Comparison of ENCODE assay signal across 8 cellular contexts in the genomic region with DNA sequence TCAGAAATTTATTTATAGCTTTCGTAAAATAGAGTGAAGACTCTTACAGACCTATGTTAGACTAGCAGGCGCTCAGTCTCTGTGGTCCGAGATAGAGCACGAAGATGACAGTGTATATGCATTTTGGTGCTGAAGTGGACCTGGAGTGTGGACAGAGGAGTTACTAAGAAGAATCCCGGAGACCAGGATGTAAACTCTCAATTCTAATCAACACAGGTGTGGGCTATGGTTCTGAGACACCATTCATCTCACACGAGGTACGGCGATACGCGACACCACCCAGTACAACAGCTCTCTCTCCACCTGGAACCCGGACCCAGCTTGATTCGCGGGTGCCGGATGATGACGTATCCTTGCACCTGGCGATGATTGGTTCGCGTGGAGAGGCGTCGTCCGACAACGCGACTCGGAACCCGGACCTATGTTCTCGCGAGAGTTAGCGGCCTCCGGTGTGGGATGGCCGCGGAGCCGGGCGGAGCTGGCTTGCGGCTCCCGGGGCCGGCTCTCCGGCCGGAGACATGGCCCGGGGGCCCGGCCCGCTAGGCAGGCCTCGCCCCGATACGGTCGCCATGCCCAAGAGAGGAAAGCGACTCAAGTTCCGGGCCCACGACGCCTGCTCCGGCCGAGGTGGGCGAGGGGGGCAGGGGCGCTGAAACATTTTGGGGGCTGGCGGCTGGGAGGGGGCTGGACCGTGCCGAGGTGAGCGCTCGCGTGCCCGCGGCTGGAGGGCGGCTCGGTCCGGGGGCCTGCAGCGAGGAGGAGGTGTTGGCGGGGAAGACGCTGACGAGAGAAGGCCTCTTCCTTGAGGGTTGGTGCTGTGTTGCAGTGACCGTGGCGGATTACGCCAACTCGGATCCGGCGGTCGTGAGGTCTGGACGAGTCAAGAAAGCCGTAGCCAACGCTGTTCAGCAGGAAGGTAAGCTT. TPM values are rescaled to one million over a fixed set of nuclear protein-coding genes. Genes with fewer than 3 reads are reported as not detected.
DNase-seq lines count a peak whose midpoint lies in the region; ATAC-seq and TF ChIP-seq lines count a peak whose summit lies in the region.

A gene with protein sequence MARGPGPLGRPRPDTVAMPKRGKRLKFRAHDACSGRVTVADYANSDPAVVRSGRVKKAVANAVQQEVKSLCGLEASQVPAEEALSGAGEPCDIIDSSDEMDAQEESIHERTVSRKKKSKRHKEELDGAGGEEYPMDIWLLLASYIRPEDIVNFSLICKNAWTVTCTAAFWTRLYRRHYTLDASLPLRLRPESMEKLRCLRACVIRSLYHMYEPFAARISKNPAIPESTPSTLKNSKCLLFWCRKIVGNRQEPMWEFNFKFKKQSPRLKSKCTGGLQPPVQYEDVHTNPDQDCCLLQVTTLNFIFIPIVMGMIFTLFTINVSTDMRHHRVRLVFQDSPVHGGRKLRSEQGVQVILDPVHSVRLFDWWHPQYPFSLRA (plus strand): TSS at position 427 of the 924 bp plus-strand sequence. CDS start 92 bp downstream, at position 519.

- TF ChIP-seq CTCF in astrocyte of the cerebellum (IDR thresholded peaks at IDR 0.05; ENCODE audit: low read depth, low read length, missing control alignments): no peak

- intact Hi-C loops in aorta (cut with DNase I): loop anchor here (5.0 kb wide), 2 partner anchors 40 to 80 kb away; a partner anchor contains a TSS

- H3K27me3 ChIP-seq in rectal smooth muscle tissue (ENCODE audit: control insufficient read depth, insufficient read depth, low read length): no peaks in the 10 kb centered on the region
- H3K27me3 ChIP-seq in aorta (ENCODE audit: control insufficient read depth in 1 of 2, insufficient read depth in 2 of 2, low read length in 1 of 2): no peaks in the 10 kb centered on the region

- peak within 1 kb of the TSS; percentile 95 for H3K9ac ChIP-seq in rectal smooth muscle tissue (ENCODE audit: low read length)

- in situ Hi-C loops in astrocyte of the cerebellum (cut with HindIII; ENCODE audit: low sequenced_read_pairs): no loop called here

- H3K36me3 ChIP-seq in rectal smooth muscle tissue (ENCODE audit: control insufficient read depth, insufficient read depth, low read length) (peaks cover 2% of the 10 kb centered on the region), aorta (ENCODE audit: control insufficient read depth in 1 of 2, insufficient read depth in 2 of 2, low read length in 1 of 2) (no peaks in the 10 kb centered on the region)

- peak; percentile 93 for ATAC-seq in GM18505 (IDR thresholded peaks at IDR 0.05; ENCODE audit: unreplicated experiment)
- ATAC-seq in HG02973 (IDR thresholded peaks at IDR 0.05; ENCODE audit: unreplicated experiment): peak; percentile 95
- peak; percentile 100 for ATAC-seq in aorta (ENCODE audit: low FRiP score)

- 0% methylated on average over 71 to 78 of the region's 78 CpGs for WGBS in aorta, 2 donors

- TF ChIP-seq POLR2A in GM18505 (IDR thresholded peaks at IDR 0.05; ENCODE audit: borderline replicate concordance, extremely low read depth, insufficient read depth, insufficient read length): peak; percentile 96

- H3K4me3 ChIP-seq in astrocyte of the cerebellum (ENCODE audit: low read depth, low read length): peak within 1 kb of the TSS; percentile 84
- peak within 1 kb of the TSS; percentile 89 for H3K4me3 ChIP-seq in rectal smooth muscle tissue (ENCODE audit: low read length)
- peak within 1 kb of the TSS; percentile 91 to 94 for H3K4me3 ChIP-seq in aorta (ENCODE audit: low read length in 2 of 2)

- H3K4me1 ChIP-seq in rectal smooth muscle tissue (ENCODE audit: control insufficient read depth, insufficient read depth, low read length): peaks cover 3% of the 10 kb centered on the region
- no peaks in the 10 kb centered on the region for H3K4me1 ChIP-seq in aorta (ENCODE audit: control insufficient read depth in 1 of 2, insufficient read depth in 2 of 2, low read length in 2 of 2)

- peak; percentile 83 for DNase-seq in NCI-H2029 treated with DMSO at 0.1 percent for 48 hours (lab: John Stamatoyannopoulos, UW)
- DNase-seq in T-helper 9 cell: peak; percentile 89
- DNase-seq in astrocyte of the cerebellum (ENCODE audit: low read depth): peak; percentile 95
- peak; percentile 93 for DNase-seq in hepatic stellate cell (ENCODE audit: low spot score)
- peak; percentile 98 for DNase-seq in aorta

- H3K27ac ChIP-seq in rectal smooth muscle tissue (ENCODE audit: low read depth, low read length) (peak within 1 kb of the TSS; percentile 92), aorta (ENCODE audit: low read depth in 1 of 2, low read length in 2 of 2) (peak within 1 kb of the TSS; percentile 74 to 95)

- H3K9me3 ChIP-seq in aorta (ENCODE audit: control insufficient read depth, low read length): no peaks in the 10 kb centered on the region

RNA-seq across cellular contexts. Expression of the gene that starts here (rescaled TPM):
- total RNA-seq in aorta: 10 to 100 TPM; 43.9 to 47.7 TPM
- polyA plus RNA-seq in aorta: 10 to 100 TPM; 46.9 to 55.7 TPM

Comparison
In these comparisons a context has a peak if more than half of its experiments do, and no peak if none do; other contexts are left out.
1. Peak in every context shown above with its lines: DNase-seq, ATAC-seq, H3K4me3 ChIP-seq and H3K27ac ChIP-seq.